20 cellular contexts compared by ENCODE assay signal in genomic region chr2:147416099-147416498, GRCh38.
DNase-seq lines count a peak whose midpoint lies in the region; ATAC-seq lines count a peak whose summit lies in the region.
"Had no signal": no experiment of that assay in that cellular context is flagged by ENCODE, and none has a peak within 500 bp of the region (broad histone marks: within the 10 kb centered on the region; RNA-seq: fewer than 3 reads in every experiment).

No MANE protein-coding gene starts in this region.

- H3K79me1 ChIP-seq in trophoblast cell (ENCODE audit: low read length) = peaks cover 5% of the 10 kb centered on the region

- H3K4me1 Mint-ChIP-seq in activated CD4-positive, alpha-beta T cell treated with anti-CD3 and anti-CD28 coated beads for 36 hours = peaks cover 19% of the 10 kb centered on the region
- H3K4me1 Mint-ChIP-seq: CD14-positive monocyte had no signal

- H2AK5ac ChIP-seq in trophoblast cell (ENCODE audit: low read length) = no peak overlapping the region

- intact Hi-C loops in activated CD4-positive, alpha-beta T cell treated with anti-CD3 and anti-CD28 coated beads for 36 hours (cut with DNase I, micrococcal nuclease) = no loop called here

- CTCF ChIA-PET in activated CD4-positive, alpha-beta T cell treated with anti-CD3 and anti-CD28 coated beads for 36 hours (lab: Charles Lee) = no interaction called here

- H3K14ac ChIP-seq in trophoblast cell (ENCODE audit: low read length) = no peak overlapping the region

- no peak overlapping the region for H4K12ac ChIP-seq in trophoblast cell (ENCODE audit: low read depth, low read length)

- no peaks in the 10 kb centered on the region for H3K79me2 ChIP-seq in trophoblast cell (ENCODE audit: control insufficient read depth, insufficient read depth, low read length, poor library complexity)

- no peak overlapping the region for H4K91ac ChIP-seq in trophoblast cell (ENCODE audit: low read depth, low read length)

- H3K36me3 Mint-ChIP-seq in activated CD4-positive, alpha-beta T cell treated with anti-CD3 and anti-CD28 coated beads for 36 hours (ENCODE audit: low read depth) = no peaks in the 10 kb centered on the region
- H3K36me3 Mint-ChIP-seq: CD14-positive monocyte had no signal

- no peak overlapping the region for H2BK5ac ChIP-seq in trophoblast cell (ENCODE audit: low read depth, low read length, poor library complexity)

- H3K4me3 ChIP-seq in trophoblast cell (ENCODE audit: low read depth, low read length) = no peak overlapping the region
- H3K4me3 ChIP-seq in HAP-1 = no peak overlapping the region
- H3K4me3 ChIP-seq: transverse colon had no signal

- H2BK120ac ChIP-seq in trophoblast cell (ENCODE audit: insufficient read depth, low read length, poor library complexity) = no peak overlapping the region

- H3K36me3 ChIP-seq in trophoblast cell (ENCODE audit: control insufficient read depth in 1 of 2, insufficient read depth in 2 of 2, low read length in 2 of 2) (no peaks in the 10 kb centered on the region), HAP-1 (replicated peaks) (no peaks in the 10 kb centered on the region)
- H3K36me3 ChIP-seq: transverse colon had no signal

- H3K27ac Mint-ChIP-seq in activated CD4-positive, alpha-beta T cell treated with anti-CD3 and anti-CD28 coated beads for 36 hours = no peak overlapping the region
- H3K27ac Mint-ChIP-seq: CD14-positive monocyte; effector memory CD8-positive, alpha-beta T cell had no signal

- H3K18ac ChIP-seq in trophoblast cell (ENCODE audit: low read length) = no peak overlapping the region

- H2AFZ ChIP-seq in trophoblast cell (ENCODE audit: insufficient read depth, low read length, poor library complexity) = no peak overlapping the region

- H3K27me3 Mint-ChIP-seq in activated CD4-positive, alpha-beta T cell treated with anti-CD3 and anti-CD28 coated beads for 36 hours = no peaks in the 10 kb centered on the region
- H3K27me3 Mint-ChIP-seq: effector memory CD8-positive, alpha-beta T cell had no signal

- no peak for DNase-seq in activated CD4-positive, alpha-beta T cell treated with anti-CD3 and anti-CD28 coated beads for 36 hours
- no peak for DNase-seq in activated CD4-positive, alpha-beta T cell treated with anti-CD3 and anti-CD28 coated beads for 48 hours
- DNase-seq in HuH-7 (ENCODE audit: low spot score) (peak; percentile 40), astrocyte of the hippocampus (ENCODE audit: low read depth, low spot score) (peak; percentile 5), trophoblast cell (peak; percentile 44 to 88), NCI-H446 treated with DMSO at 0.1 percent for 48 hours (lab: John Stamatoyannopoulos, UW) (no peak), NCI-H1694 (lab: John Stamatoyannopoulos, UW) (no peak), HAP-1 (ENCODE audit: low spot score in 2 of 2) (no peak)
- DNase-seq: activated CD4-positive, CD25-positive, alpha-beta regulatory T cell treated with anti-CD3 and anti-CD28 coated beads, Interleukin-2, amount 50 U/mL, for 72 hours; activated CD8-positive, alpha-beta memory T cell treated with anti-CD3 and anti-CD28 coated beads, Interleukin-2, amount 50 U/mL, for 48 hours; DND-41; effector memory CD8-positive, alpha-beta T cell; KBM-7; NCI-H1105 treated with DMSO at 0.1 percent for 48 hours; NCI-H345; NK-92 treated with Interleukin-12 subunit alpha and Interleukin-12 subunit beta, amount 100 ng/mL, for 24 hours; SHP77 treated with DMSO at 0.1 percent for 48 hours; stimulated activated CD4-positive, alpha-beta T cell treated with anti-CD3 and anti-CD28 coated beads, Interleukin-4, amount 100 ng/mL, for 4 hours; transverse colon had no signal

- H3K9ac ChIP-seq in trophoblast cell (ENCODE audit: low read length) = no peak overlapping the region

- in situ Hi-C loops in HAP-1 (cut with MboI; ENCODE audit: low sequenced_read_pairs) = no loop called here

- no peak overlapping the region for H3K4me3 Mint-ChIP-seq in activated CD4-positive, alpha-beta T cell treated with anti-CD3 and anti-CD28 coated beads for 36 hours
- H3K4me3 Mint-ChIP-seq: CD14-positive monocyte; effector memory CD8-positive, alpha-beta T cell had no signal

- H3K4ac ChIP-seq in trophoblast cell (ENCODE audit: low read depth, low read length) = no peak overlapping the region

- peaks cover 3 to 5% of the 10 kb centered on the region in 2 experiments for H3K4me1 ChIP-seq in trophoblast cell (ENCODE audit: control insufficient read depth in 1 of 2, insufficient read depth in 2 of 2, low read length in 2 of 2)
- H3K4me1 ChIP-seq in HAP-1 = no peaks in the 10 kb centered on the region; the same call in 1 of the 2 replicates

- H3K27me3 ChIP-seq in trophoblast cell (ENCODE audit: insufficient read depth, low read length) (no peaks in the 10 kb centered on the region), HAP-1 (ENCODE audit: low read depth) (no peaks in the 10 kb centered on the region)
- H3K27me3 ChIP-seq: transverse colon had no signal

- H4K8ac ChIP-seq in trophoblast cell (ENCODE audit: low read depth, low read length) = no peak overlapping the region

- no CpG with 5 or more reads among the region's 4 CpGs for WGBS in trophoblast cell (ENCODE audit: extremely low coverage, insufficient coverage, insufficient read length)

- ATAC-seq in activated CD4-positive, alpha-beta T cell treated with anti-CD3 and anti-CD28 coated beads for 36 hours = peak; percentile 85
- ATAC-seq: effector memory CD8-positive, alpha-beta T cell had no signal

- H3K9me3 ChIP-seq in trophoblast cell (ENCODE audit: insufficient read depth, low read depth, low read length) (no peaks in the 10 kb centered on the region), HAP-1 (peaks cover 1% of the 10 kb centered on the region; the same call in 1 of the 2 replicates)
- H3K9me3 ChIP-seq: transverse colon had no signal

- H2BK12ac ChIP-seq in trophoblast cell (ENCODE audit: low read length) = no peak overlapping the region

- peak overlapping the region; percentile 36 for H3K4me2 ChIP-seq in trophoblast cell (ENCODE audit: low read length)

- POLR2A ChIA-PET in activated CD4-positive, alpha-beta T cell treated with anti-CD3 and anti-CD28 coated beads for 36 hours (lab: Charles Lee) = no interaction called here

- H3K9me3 Mint-ChIP-seq in activated CD4-positive, alpha-beta T cell treated with anti-CD3 and anti-CD28 coated beads for 36 hours (ENCODE audit: low read depth) = peaks cover 14% of the 10 kb centered on the region

- H3K23ac ChIP-seq in trophoblast cell (ENCODE audit: low read length) = no peak overlapping the region

- no peak overlapping the region for H3K27ac ChIP-seq in trophoblast cell (ENCODE audit: low read depth, low read length)
- H3K27ac ChIP-seq: transverse colon had no signal

Comparison
In these comparisons a context has a peak if more than half of its experiments do, and no peak if none do; other contexts are left out.
1. DNase-seq: peak in HuH-7 (single experiment), astrocyte of the hippocampus (single experiment) and trophoblast cell (2 of 2); none in activated CD4-positive, alpha-beta T cell treated with anti-CD3 and anti-CD28 coated beads for 36 hours (single experiment), activated CD4-positive, alpha-beta T cell treated with anti-CD3 and anti-CD28 coated beads for 48 hours (single experiment), NCI-H446 treated with DMSO at 0.1 percent for 48 hours (single experiment), NCI-H1694 (single experiment) and HAP-1 (0 of 2).